Comparison of ENCODE assay signal across 8 cellular contexts in the genomic region with DNA sequence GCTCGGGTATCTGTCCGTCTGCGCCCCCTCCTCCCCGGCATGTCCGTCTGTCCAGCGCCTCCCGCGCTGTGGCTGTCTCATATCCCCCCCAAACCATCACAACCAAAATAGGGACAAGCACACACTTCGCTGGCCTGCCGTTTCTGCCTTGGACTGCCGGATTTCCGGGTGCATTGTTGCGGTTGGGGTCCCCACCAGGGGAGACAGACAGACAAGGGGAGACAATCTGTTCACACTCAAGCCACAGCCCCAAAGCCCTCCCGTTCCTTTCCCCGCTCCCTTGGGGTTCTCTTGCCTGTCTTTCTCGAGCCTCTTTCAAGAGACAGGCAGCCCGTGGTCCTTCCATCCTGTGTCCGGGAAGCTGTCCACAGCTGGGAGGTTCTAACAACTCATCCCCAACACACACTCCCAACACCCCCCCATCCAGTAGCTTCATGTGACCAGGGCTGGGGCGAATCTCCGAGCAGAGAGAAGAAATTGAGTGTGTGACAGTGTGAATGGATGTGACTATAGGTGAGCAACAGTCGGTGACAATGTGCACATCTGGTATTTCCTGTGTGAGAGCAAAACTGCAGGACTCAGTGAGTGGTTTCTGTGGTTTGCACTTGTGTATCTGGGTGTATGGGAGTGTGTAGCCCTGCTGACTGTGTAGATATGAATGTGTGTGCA. TPM values are rescaled to one million over a fixed set of nuclear protein-coding genes. Genes with fewer than 3 reads are reported as not detected.
DNase-seq lines count a peak whose midpoint lies in the region; ATAC-seq and TF ChIP-seq lines count a peak whose summit lies in the region.

No MANE protein-coding gene starts in this region.

- ATAC-seq in GM21381 (IDR thresholded peaks at IDR 0.05; ENCODE audit: unreplicated experiment): peak; percentile 8

- H3K9me3 Mint-ChIP-seq in stimulated activated naive CD8-positive, alpha-beta T cell treated with anti-CD3 and anti-CD28 coated beads, Interleukin-15, Interleukin-2, amounts not matched to agents 100 ng/mL and 50 ng/mL, for 24 hours: no peaks in the 10 kb centered on the region

- peak overlapping the region; percentile 40; the same call in 1 of the 2 replicates for H3K27ac ChIP-seq in SJCRH30

- H3K4me1 Mint-ChIP-seq in stimulated activated naive CD8-positive, alpha-beta T cell treated with anti-CD3 and anti-CD28 coated beads, Interleukin-15, Interleukin-2, amounts not matched to agents 100 ng/mL and 50 ng/mL, for 24 hours (ENCODE audit: low read depth): peaks cover 59% of the 10 kb centered on the region

- H3K27me3 Mint-ChIP-seq in stimulated activated naive CD8-positive, alpha-beta T cell treated with anti-CD3 and anti-CD28 coated beads, Interleukin-15, Interleukin-2, amounts not matched to agents 100 ng/mL and 50 ng/mL, for 24 hours: no peaks in the 10 kb centered on the region

- H3K4me3 Mint-ChIP-seq in stimulated activated naive CD8-positive, alpha-beta T cell treated with anti-CD3 and anti-CD28 coated beads, Interleukin-15, Interleukin-2, amounts not matched to agents 100 ng/mL and 50 ng/mL, for 24 hours: peak overlapping the region; percentile 83

- peaks cover 38% of the 10 kb centered on the region for H3K4me1 ChIP-seq in SJCRH30

- TF ChIP-seq CTCF in AG09309 (IDR thresholded peaks at IDR 0.05; ENCODE audit: control insufficient read depth, insufficient read depth, low read depth, low read length, missing control alignments): no peak
- no peak for TF ChIP-seq CTCF in cardiac fibroblast (IDR thresholded peaks at IDR 0.05; ENCODE audit: low read depth, low read length)

- no peaks in the 10 kb centered on the region for H3K9me3 ChIP-seq in SJCRH30 (replicated peaks)

- H3K27ac Mint-ChIP-seq in stimulated activated naive CD8-positive, alpha-beta T cell treated with anti-CD3 and anti-CD28 coated beads, Interleukin-15, Interleukin-2, amounts not matched to agents 100 ng/mL and 50 ng/mL, for 24 hours: peak overlapping the region; percentile 91

- H3K36me3 ChIP-seq in SJCRH30: no peaks in the 10 kb centered on the region

- H3K27me3 ChIP-seq in SJCRH30: no peaks in the 10 kb centered on the region

- peaks cover 4% of the 10 kb centered on the region for H3K36me3 Mint-ChIP-seq in stimulated activated naive CD8-positive, alpha-beta T cell treated with anti-CD3 and anti-CD28 coated beads, Interleukin-15, Interleukin-2, amounts not matched to agents 100 ng/mL and 50 ng/mL, for 24 hours (ENCODE audit: low read depth)

- H3K4me3 ChIP-seq in AG09309 (ENCODE audit: control insufficient read depth, low read depth, low read length) (peak overlapping the region; percentile 63), SJCRH30 (peak overlapping the region; percentile 64), cardiac fibroblast (replicated peaks in 1 of 2; ENCODE audit: low read depth in 2 of 2, low read length in 2 of 2) (peak overlapping the region; percentile 62 to 70)

- DNase-seq in AG09309 (ENCODE audit: low read depth) (no peak), SJCRH30 (peak; percentile 36 to 45), cardiac fibroblast (ENCODE audit: low read depth in 2 of 2) (peak; percentile 69 to 76), left kidney (ENCODE audit: low read depth, low spot score) (peak; percentile 78), NCI-H146 treated with DMSO at 0.1 percent for 48 hours (lab: John Stamatoyannopoulos, UW; ENCODE audit: unreplicated experiment) (no peak), midbrain (lab: John Stamatoyannopoulos, UW) (no peak)

RNA-seq across cellular contexts. Expression of a gene that starts 16.5 kb away (rescaled TPM):
- total RNA-seq in SJCRH30 (2014; rRNA removed; shearing (Covaris generic)): 0.35 and 0.40 TPM in 2 replicates

RNA-seq across cellular contexts. Expression of a gene that starts 27.6 kb away (rescaled TPM):
- total RNA-seq in SJCRH30 (2014; rRNA removed; shearing (Covaris generic)): 29.7 and 32.3 TPM in 2 replicates

RNA-seq across cellular contexts. Expression of a gene that starts 44.9 kb away (rescaled TPM):
- 20.9 and 21.8 TPM in 2 replicates for total RNA-seq in SJCRH30 (2014; rRNA removed; shearing (Covaris generic))

RNA-seq across cellular contexts. Expression of a gene that starts 45.5 kb away (rescaled TPM):
- 29.3 and 30.9 TPM in 2 replicates for total RNA-seq in SJCRH30 (2014; rRNA removed; shearing (Covaris generic))

RNA-seq across cellular contexts. Expression of a gene that starts 46.4 kb away (rescaled TPM):
- 2.4 and 3.2 TPM in 2 replicates for total RNA-seq in SJCRH30 (2014; rRNA removed; shearing (Covaris generic))

Comparison
In these comparisons a context has a peak if more than half of its experiments do, and no peak if none do; other contexts are left out.
1. DNase-seq: peak in SJCRH30 (2 of 2), cardiac fibroblast (2 of 2) and left kidney (single experiment); none in AG09309 (single experiment), NCI-H146 treated with DMSO at 0.1 percent for 48 hours (single experiment) and midbrain (single experiment).
2. Peak in every context shown above with its lines, with median percentiles within 50 percentile points of each other: H3K4me3 ChIP-seq.